In genomic region chr7:150380463-150380862, GRCh38 we compare ENCODE assay signal across 10 cellular contexts. TPM values are rescaled to one million over a fixed set of nuclear protein-coding genes. Genes with fewer than 3 reads are reported as not detected.
DNase-seq lines count a peak whose midpoint lies in the region; ATAC-seq, FAIRE-seq and TF ChIP-seq lines count a peak whose summit lies in the region.
"Had no signal": no experiment of that assay in that cellular context is flagged by ENCODE, and none has a peak within 500 bp of the region (broad histone marks: within the 10 kb centered on the region; RNA-seq: fewer than 3 reads in every experiment).

No MANE protein-coding gene starts in this region.

- POLR2A ChIA-PET in HepG2 (lab: Yijun Ruan, JAX) = interaction anchor here (0.8 to 4.7 kb wide), 4 partner anchors 8 to 25 kb away, joined by 3 to 107 read pairs (median 5); partner anchors contain the start of gene REPIN1

- intact Hi-C loops in HepG2 (cut with micrococcal nuclease; ENCODE audit: unreplicated experiment) (no loop called here), right lobe of liver (cut with DNase I) (no loop called here)

- FAIRE-seq in HepG2 (lab: Jason Lieb, UNC) = no peak

- H3K4me3 ChIP-seq in HepG2 (replicated peaks in 1 of 3; ENCODE audit: insufficient read depth in 1 of 3, low read depth in 2 of 3, low read length in 3 of 3) (peak overlapping the region; percentile 84 to 92 (median 92)), right lobe of liver (no peak overlapping the region), SK-N-MC (peak overlapping the region; percentile 96), iPS-18c (ENCODE audit: insufficient read depth, low read depth, low read length) (peak overlapping the region; percentile 67)

- peaks cover 85% of the 10 kb centered on the region for H3K4me1 ChIP-seq in HepG2 (ENCODE audit: insufficient read depth, low read length)
- peaks cover 0 to 56% (median 17%) of the 10 kb centered on the region in 4 donors for H3K4me1 ChIP-seq in right lobe of liver

- peaks cover 3% of the 10 kb centered on the region; the same call in 1 of the 2 replicates for H4K20me1 ChIP-seq in HepG2 (ENCODE audit: insufficient read depth, low read length)

- WGBS in HepG2 (ENCODE audit: low lambda C conversion rate) = 80% methylated on average over 11 of the region's 11 CpGs
- WGBS in right lobe of liver (ENCODE audit: insufficient coverage, low coverage, low lambda C conversion rate, missing lambda C conversion rate) = 82% methylated on average over 10 of the region's 11 CpGs

- TF ChIP-seq RAD21 in HepG2 (CRISPR knock-in tag; IDR thresholded peaks at IDR 0.05) = no peak

- H3K36me3 ChIP-seq in HepG2 (replicated peaks in 1 of 2; ENCODE audit: control insufficient read depth in 1 of 2, insufficient read depth in 2 of 2, low read length in 2 of 2) (no peaks in the 10 kb centered on the region), right lobe of liver (no peaks in the 10 kb centered on the region), SK-N-MC (ENCODE audit: insufficient read depth, low read length) (no peaks in the 10 kb centered on the region)
- H3K36me3 ChIP-seq: esophagus squamous epithelium had no signal

- H3K9ac ChIP-seq in HepG2 (ENCODE audit: insufficient read depth, low read depth, low read length) = peak overlapping the region; percentile 88
- no peak overlapping the region for H3K9ac ChIP-seq in SK-N-MC (ENCODE audit: insufficient read length)

- H3K27ac ChIP-seq in HepG2 (ENCODE audit: extremely low read length, insufficient read depth, low read length) = no peak overlapping the region
- no peak overlapping the region for H3K27ac ChIP-seq in right lobe of liver
- no peak overlapping the region for H3K27ac ChIP-seq in SK-N-MC

- TF ChIP-seq CTCF in HepG2 (CRISPR knock-in tag; IDR thresholded peaks at IDR 0.05) (no peak), right lobe of liver (IDR thresholded peaks at IDR 0.05) (no peak)

- CTCF ChIA-PET in HepG2 (lab: Yijun Ruan, JAX; ENCODE audit: low intra/inter-chr PET ratio, low total read pairs) = no interaction called here

- no peak for DNase-seq in HepG2 (ENCODE audit: low spot score)
- no peak for DNase-seq in right lobe of liver
- no peak for DNase-seq in SK-N-MC (ENCODE audit: low read depth, low spot score)
- no peak for DNase-seq in stimulated activated CD4-positive, alpha-beta T cell treated with anti-CD3 and anti-CD28 coated beads, Interleukin-12 subunit alpha, Interleukin-12 subunit beta, amount 100 ng/mL, for 4 hours
- no peak for DNase-seq in NCI-H526 treated with DMSO at 0.1 percent for 48 hours (lab: John Stamatoyannopoulos, UW)
- DNase-seq: esophagus squamous epithelium, NCI-H2081 treated with DMSO at 0.1 percent for 48 hours had no signal

- in situ Hi-C loops in HepG2 (cut with HindIII; ENCODE audit: extremely low pct_ligation_motif_present, low pct_unique_long_range_greater_than_20kb) = no loop called here

- no peaks in the 10 kb centered on the region for H3K27me3 ChIP-seq in HepG2 (ENCODE audit: control insufficient read depth in 1 of 2, insufficient read depth in 2 of 2, low read length in 2 of 2)
- no peaks in the 10 kb centered on the region for H3K27me3 ChIP-seq in right lobe of liver
- H3K27me3 ChIP-seq: esophagus squamous epithelium had no signal

- ATAC-seq in HepG2 = no peak
- ATAC-seq in right lobe of liver = no peak
- no peak for ATAC-seq in HG03139 (IDR thresholded peaks at IDR 0.05; ENCODE audit: unreplicated experiment)
- ATAC-seq in HG02571 (IDR thresholded peaks at IDR 0.05; ENCODE audit: unreplicated experiment) = no peak

- TF ChIP-seq POLR2A in HepG2 (IDR thresholded peaks at IDR 0.05; ENCODE audit: insufficient read depth in 1 of 2, low read depth in 2 of 2, low read length in 2 of 2) (no peak), right lobe of liver (IDR thresholded peaks at IDR 0.05) (no peak)

- no peak overlapping the region for H2AFZ ChIP-seq in HepG2 (ENCODE audit: low read length)

- H3K4me2 ChIP-seq in HepG2 (ENCODE audit: low read depth, low read length) = peak overlapping the region; percentile 90

- TF ChIP-seq EP300 in HepG2 (IDR thresholded peaks at IDR 0.05; ENCODE audit: low read depth in 2 of 2, low read length in 2 of 2) (no peak), HepG2 (CRISPR knock-in tag; IDR thresholded peaks at IDR 0.05; ENCODE audit: borderline replicate concordance) (no peak)

- H3K79me2 ChIP-seq in HepG2 (ENCODE audit: insufficient read depth, low read length) = peaks cover 46% of the 10 kb centered on the region

- no TSS peak for BruUV-seq in HepG2 (replicated peaks; lab: Mats Ljungman, UMichigan)

- no peaks in the 10 kb centered on the region for H3K9me3 ChIP-seq in HepG2 (ENCODE audit: low read length)
- H3K9me3 ChIP-seq in right lobe of liver = no peaks in the 10 kb centered on the region
- H3K9me3 ChIP-seq in SK-N-MC (ENCODE audit: low read depth, low read length) = no peaks in the 10 kb centered on the region
- H3K9me3 ChIP-seq in iPS-18c (ENCODE audit: control insufficient read depth, insufficient read depth, low read length) = no peaks in the 10 kb centered on the region
- H3K9me3 ChIP-seq: esophagus squamous epithelium had no signal

RNA-seq across cellular contexts. Expression of gene ZNF775, which starts 1.3 kb away (rescaled TPM):
- total RNA-seq in HepG2 (2016; rRNA removed; fragmentation: Illumina TruSeq; extraction: Trizol) (3.1 and 4.5 TPM in 2 replicates), right lobe of liver (1 to 10 TPM in 3 of 6 experiments, under 1 TPM in 3; 0.44 to 1.6 (median 0.96) TPM)
- 0.71 TPM in 2 replicates for total RNA-seq in HepG2 (2016; cell fraction: cytosol; rRNA removed; fragmentation: Illumina TruSeq; extraction: Trizol; ENCODE audit: low read depth)
- total RNA-seq in HepG2 (2016; cell fraction: insoluble cytoplasmic fraction; rRNA removed; fragmentation: Illumina TruSeq; extraction: Trizol) = 3.6 and 3.8 TPM in 2 replicates
- total RNA-seq in HepG2 (2016; cell fraction: membrane; rRNA removed; fragmentation: Illumina TruSeq; extraction: Trizol) = 1.9 and 2.5 TPM in 2 replicates
- 1.8 and 3.2 TPM in 2 replicates for total RNA-seq in HepG2 (2016; cell fraction: nucleus; rRNA removed; fragmentation: Illumina TruSeq; extraction: Trizol)
- 3.2 and 3.8 TPM in 2 replicates for polyA plus RNA-seq in HepG2 (2011; rRNA removed)
- 2.6 and 4.5 TPM in 2 replicates for polyA plus RNA-seq in HepG2 (2011; cell fraction: cytosol; rRNA removed)
- polyA plus RNA-seq in HepG2 (2011; cell fraction: nucleus; rRNA removed) = 5.8 and 5.9 TPM in 2 replicates
- polyA plus RNA-seq in HepG2 (2012) = 2.1 and 3.1 TPM in 2 replicates
- polyA plus RNA-seq in HepG2 (2016; cell fraction: cytosol; fragmentation: Illumina TruSeq; extraction: Trizol; ENCODE audit: low read depth) = 0.67 and 0.68 TPM in 2 replicates
- polyA plus RNA-seq in HepG2 (2016; cell fraction: insoluble cytoplasmic fraction; fragmentation: Illumina TruSeq; extraction: Trizol; ENCODE audit: low read depth) = 3.7 and 4.2 TPM in 2 replicates
- polyA plus RNA-seq in HepG2 (2016; cell fraction: membrane; fragmentation: Illumina TruSeq; extraction: Trizol; ENCODE audit: low read depth) = 1.2 and 1.8 TPM in 2 replicates
- 5.2 and 9.1 TPM in 2 replicates for polyA plus RNA-seq in HepG2 (2016; cell fraction: nucleus; fragmentation: Illumina TruSeq; extraction: Trizol; ENCODE audit: insufficient read depth, low read depth)
- polyA minus RNA-seq in HepG2 (2011; rRNA and poly(A)+ RNA removed; ENCODE audit: low replicate concordance) = 0.37 and 3.7 TPM in 2 replicates
- 2.5 and 3.9 TPM in 2 replicates for polyA minus RNA-seq in HepG2 (2011; cell fraction: cytosol; rRNA and poly(A)+ RNA removed)
- 1.8 and 2.4 TPM in 2 replicates for polyA minus RNA-seq in HepG2 (2011; cell fraction: nucleus; rRNA and poly(A)+ RNA removed)

RNA-seq across cellular contexts. Expression of gene REPIN1, which starts 11.8 kb away (rescaled TPM):
- 86.4 and 108 TPM in 2 replicates for total RNA-seq in HepG2 (2016; rRNA removed; fragmentation: Illumina TruSeq; extraction: Trizol)
- 34.3 and 36.1 TPM in 2 replicates for total RNA-seq in HepG2 (2016; cell fraction: cytosol; rRNA removed; fragmentation: Illumina TruSeq; extraction: Trizol; ENCODE audit: low read depth)
- total RNA-seq in HepG2 (2016; cell fraction: insoluble cytoplasmic fraction; rRNA removed; fragmentation: Illumina TruSeq; extraction: Trizol) = 77.5 and 106 TPM in 2 replicates
- 112 and 119 TPM in 2 replicates for total RNA-seq in HepG2 (2016; cell fraction: membrane; rRNA removed; fragmentation: Illumina TruSeq; extraction: Trizol)
- 81.1 and 91.5 TPM in 2 replicates for total RNA-seq in HepG2 (2016; cell fraction: nucleus; rRNA removed; fragmentation: Illumina TruSeq; extraction: Trizol)
- 69.9 and 87.9 TPM in 2 replicates for polyA plus RNA-seq in HepG2 (2011; rRNA removed)
- 58.9 and 82.1 TPM in 2 replicates for polyA plus RNA-seq in HepG2 (2011; cell fraction: cytosol; rRNA removed)
- 189 and 195 TPM in 2 replicates for polyA plus RNA-seq in HepG2 (2011; cell fraction: nucleus; rRNA removed)
- 52.5 and 64.7 TPM in 2 replicates for polyA plus RNA-seq in HepG2 (2012)
- polyA plus RNA-seq in HepG2 (2016; cell fraction: cytosol; fragmentation: Illumina TruSeq; extraction: Trizol; ENCODE audit: low read depth) = 22.0 and 24.7 TPM in 2 replicates
- 82.2 and 105 TPM in 2 replicates for polyA plus RNA-seq in HepG2 (2016; cell fraction: insoluble cytoplasmic fraction; fragmentation: Illumina TruSeq; extraction: Trizol; ENCODE audit: low read depth)
- 77.8 and 77.9 TPM in 2 replicates for polyA plus RNA-seq in HepG2 (2016; cell fraction: membrane; fragmentation: Illumina TruSeq; extraction: Trizol; ENCODE audit: low read depth)
- polyA plus RNA-seq in HepG2 (2016; cell fraction: nucleus; fragmentation: Illumina TruSeq; extraction: Trizol; ENCODE audit: insufficient read depth, low read depth) = 138 and 155 TPM in 2 replicates
- polyA minus RNA-seq in HepG2 (2011; rRNA and poly(A)+ RNA removed; ENCODE audit: low replicate concordance) = 81.7 and 98.0 TPM in 2 replicates
- polyA minus RNA-seq in HepG2 (2011; cell fraction: cytosol; rRNA and poly(A)+ RNA removed) = 35.3 and 35.6 TPM in 2 replicates
- 50.5 and 54.6 TPM in 2 replicates for polyA minus RNA-seq in HepG2 (2011; cell fraction: nucleus; rRNA and poly(A)+ RNA removed)
- 100 to 1,000 TPM in 2 of 6 experiments, 10 to 100 TPM in 4; 56.2 to 133 (median 73.5) TPM for total RNA-seq in right lobe of liver

RNA-seq across cellular contexts. Expression of gene RARRES2, which starts 39.0 kb away (rescaled TPM):
- total RNA-seq in HepG2 (2016; rRNA removed; fragmentation: Illumina TruSeq; extraction: Trizol) = 94.6 and 172 TPM in 2 replicates
- total RNA-seq in HepG2 (2016; cell fraction: cytosol; rRNA removed; fragmentation: Illumina TruSeq; extraction: Trizol; ENCODE audit: low read depth) = 63.6 and 75.7 TPM in 2 replicates
- total RNA-seq in HepG2 (2016; cell fraction: insoluble cytoplasmic fraction; rRNA removed; fragmentation: Illumina TruSeq; extraction: Trizol) = 93.3 and 178 TPM in 2 replicates
- 68.9 and 86.6 TPM in 2 replicates for total RNA-seq in HepG2 (2016; cell fraction: membrane; rRNA removed; fragmentation: Illumina TruSeq; extraction: Trizol)
- total RNA-seq in HepG2 (2016; cell fraction: nucleus; rRNA removed; fragmentation: Illumina TruSeq; extraction: Trizol) = 126 and 156 TPM in 2 replicates
- 134 and 157 TPM in 2 replicates for polyA plus RNA-seq in HepG2 (2011; rRNA removed)
- 197 and 233 TPM in 2 replicates for polyA plus RNA-seq in HepG2 (2011; cell fraction: cytosol; rRNA removed)
- 164 and 202 TPM in 2 replicates for polyA plus RNA-seq in HepG2 (2011; cell fraction: nucleus; rRNA removed)
- 37.9 and 77.4 TPM in 2 replicates for polyA plus RNA-seq in HepG2 (2012)
- 96.7 and 115 TPM in 2 replicates for polyA plus RNA-seq in HepG2 (2016; cell fraction: cytosol; fragmentation: Illumina TruSeq; extraction: Trizol; ENCODE audit: low read depth)
- 134 and 138 TPM in 2 replicates for polyA plus RNA-seq in HepG2 (2016; cell fraction: insoluble cytoplasmic fraction; fragmentation: Illumina TruSeq; extraction: Trizol; ENCODE audit: low read depth)
- polyA plus RNA-seq in HepG2 (2016; cell fraction: membrane; fragmentation: Illumina TruSeq; extraction: Trizol; ENCODE audit: low read depth) = 82.1 and 99.5 TPM in 2 replicates
- 420 and 455 TPM in 2 replicates for polyA plus RNA-seq in HepG2 (2016; cell fraction: nucleus; fragmentation: Illumina TruSeq; extraction: Trizol; ENCODE audit: insufficient read depth, low read depth)
- 22.1 TPM in 1 of 2 replicates, not detected in the other for polyA minus RNA-seq in HepG2 (2011; rRNA and poly(A)+ RNA removed; ENCODE audit: low replicate concordance)
- 17.4 and 20.0 TPM in 2 replicates for polyA minus RNA-seq in HepG2 (2011; cell fraction: cytosol; rRNA and poly(A)+ RNA removed)
- 6.1 and 7.3 TPM in 2 replicates for polyA minus RNA-seq in HepG2 (2011; cell fraction: nucleus; rRNA and poly(A)+ RNA removed)
- total RNA-seq in right lobe of liver = 100 to 1,000 TPM; 552 to 948 (median 788) TPM

RNA-seq across cellular contexts. Expression of gene ACTR3C, which starts 57.1 kb away (rescaled TPM):
- total RNA-seq in HepG2 (2016; rRNA removed; fragmentation: Illumina TruSeq; extraction: Trizol) (4.1 and 7.5 TPM in 2 replicates), right lobe of liver (10 to 100 TPM; 30.0 to 36.5 (median 32.7) TPM)
- total RNA-seq in HepG2 (2016; cell fraction: cytosol; rRNA removed; fragmentation: Illumina TruSeq; extraction: Trizol; ENCODE audit: low read depth) = 7.2 and 7.8 TPM in 2 replicates
- 3.7 and 6.7 TPM in 2 replicates for total RNA-seq in HepG2 (2016; cell fraction: insoluble cytoplasmic fraction; rRNA removed; fragmentation: Illumina TruSeq; extraction: Trizol)
- total RNA-seq in HepG2 (2016; cell fraction: membrane; rRNA removed; fragmentation: Illumina TruSeq; extraction: Trizol) = 4.8 and 5.6 TPM in 2 replicates
- total RNA-seq in HepG2 (2016; cell fraction: nucleus; rRNA removed; fragmentation: Illumina TruSeq; extraction: Trizol) = 17.1 and 19.7 TPM in 2 replicates
- polyA plus RNA-seq in HepG2 (2011; rRNA removed) = 3.2 and 3.8 TPM in 2 replicates
- polyA plus RNA-seq in HepG2 (2011; cell fraction: cytosol; rRNA removed) = 2.5 and 2.7 TPM in 2 replicates
- 4.0 and 4.3 TPM in 2 replicates for polyA plus RNA-seq in HepG2 (2011; cell fraction: nucleus; rRNA removed)
- 1.2 and 1.4 TPM in 2 replicates for polyA plus RNA-seq in HepG2 (2012)
- 0.95 and 2.7 TPM in 2 replicates for polyA plus RNA-seq in HepG2 (2016; cell fraction: cytosol; fragmentation: Illumina TruSeq; extraction: Trizol; ENCODE audit: low read depth)
- 1.9 and 3.9 TPM in 2 replicates for polyA plus RNA-seq in HepG2 (2016; cell fraction: insoluble cytoplasmic fraction; fragmentation: Illumina TruSeq; extraction: Trizol; ENCODE audit: low read depth)
- 1.4 and 1.6 TPM in 2 replicates for polyA plus RNA-seq in HepG2 (2016; cell fraction: membrane; fragmentation: Illumina TruSeq; extraction: Trizol; ENCODE audit: low read depth)
- 4.9 and 8.0 TPM in 2 replicates for polyA plus RNA-seq in HepG2 (2016; cell fraction: nucleus; fragmentation: Illumina TruSeq; extraction: Trizol; ENCODE audit: insufficient read depth, low read depth)
- polyA minus RNA-seq in HepG2 (2011; rRNA and poly(A)+ RNA removed; ENCODE audit: low replicate concordance) = 10.0 and 39.9 TPM in 2 replicates
- 2.6 and 3.3 TPM in 2 replicates for polyA minus RNA-seq in HepG2 (2011; cell fraction: cytosol; rRNA and poly(A)+ RNA removed)
- 44.3 and 59.4 TPM in 2 replicates for polyA minus RNA-seq in HepG2 (2011; cell fraction: nucleus; rRNA and poly(A)+ RNA removed)

RNA-seq across cellular contexts. Expression of gene LRRC61, which starts 57.3 kb away (rescaled TPM):
- total RNA-seq in HepG2 (2016; rRNA removed; fragmentation: Illumina TruSeq; extraction: Trizol) = 34.8 and 38.4 TPM in 2 replicates
- 10.3 and 10.8 TPM in 2 replicates for total RNA-seq in HepG2 (2016; cell fraction: cytosol; rRNA removed; fragmentation: Illumina TruSeq; extraction: Trizol; ENCODE audit: low read depth)
- total RNA-seq in HepG2 (2016; cell fraction: insoluble cytoplasmic fraction; rRNA removed; fragmentation: Illumina TruSeq; extraction: Trizol) = 30.5 and 35.2 TPM in 2 replicates
- 34.2 and 36.9 TPM in 2 replicates for total RNA-seq in HepG2 (2016; cell fraction: membrane; rRNA removed; fragmentation: Illumina TruSeq; extraction: Trizol)
- total RNA-seq in HepG2 (2016; cell fraction: nucleus; rRNA removed; fragmentation: Illumina TruSeq; extraction: Trizol) = 25.0 and 31.2 TPM in 2 replicates
- 33.0 and 42.2 TPM in 2 replicates for polyA plus RNA-seq in HepG2 (2011; rRNA removed)
- polyA plus RNA-seq in HepG2 (2011; cell fraction: cytosol; rRNA removed) = 34.7 and 58.3 TPM in 2 replicates
- polyA plus RNA-seq in HepG2 (2011; cell fraction: nucleus; rRNA removed) = 25.0 and 33.0 TPM in 2 replicates
- polyA plus RNA-seq in HepG2 (2012) = 22.2 and 36.3 TPM in 2 replicates
- polyA plus RNA-seq in HepG2 (2016; cell fraction: cytosol; fragmentation: Illumina TruSeq; extraction: Trizol; ENCODE audit: low read depth) = 19.9 and 25.0 TPM in 2 replicates
- polyA plus RNA-seq in HepG2 (2016; cell fraction: insoluble cytoplasmic fraction; fragmentation: Illumina TruSeq; extraction: Trizol; ENCODE audit: low read depth) = 36.4 and 46.3 TPM in 2 replicates
- 41.1 and 42.5 TPM in 2 replicates for polyA plus RNA-seq in HepG2 (2016; cell fraction: membrane; fragmentation: Illumina TruSeq; extraction: Trizol; ENCODE audit: low read depth)
- polyA plus RNA-seq in HepG2 (2016; cell fraction: nucleus; fragmentation: Illumina TruSeq; extraction: Trizol; ENCODE audit: insufficient read depth, low read depth) = 34.8 and 36.2 TPM in 2 replicates
- 45.8 and 71.1 TPM in 2 replicates for polyA minus RNA-seq in HepG2 (2011; rRNA and poly(A)+ RNA removed; ENCODE audit: low replicate concordance)
- polyA minus RNA-seq in HepG2 (2011; cell fraction: cytosol; rRNA and poly(A)+ RNA removed) = 33.7 and 34.5 TPM in 2 replicates
- polyA minus RNA-seq in HepG2 (2011; cell fraction: nucleus; rRNA and poly(A)+ RNA removed) = 13.3 and 15.4 TPM in 2 replicates
- total RNA-seq in right lobe of liver = 10 to 100 TPM; 13.0 to 33.0 (median 19.1) TPM

Comparison
In these comparisons a context has a peak if more than half of its experiments do, and no peak if none do; other contexts are left out.
1. H3K4me3 ChIP-seq: peak in HepG2 (3 of 3), SK-N-MC (single experiment) and iPS-18c (single experiment); none in right lobe of liver (0 of 3).